Comparison of ENCODE assay signal across 20 cellular contexts in genomic region chr18:6561893-6562292, GRCh38.
DNase-seq lines count a peak whose midpoint lies in the region; TF ChIP-seq lines count a peak whose summit lies in the region.
"Had no signal": no experiment of that assay in that cellular context is flagged by ENCODE, and none has a peak within 500 bp of the region (broad histone marks: within the 10 kb centered on the region; RNA-seq: fewer than 3 reads in every experiment).

No MANE protein-coding gene starts in this region.

- H3K4me1 ChIP-seq in HEK293 (ENCODE audit: control insufficient read depth, insufficient read depth, low read length) (peaks cover 23% of the 10 kb centered on the region), hepatocyte (ENCODE audit: insufficient read depth) (peaks cover 34% of the 10 kb centered on the region), trophoblast cell (ENCODE audit: control insufficient read depth in 1 of 2, insufficient read depth in 2 of 2, low read length in 2 of 2) (peaks cover 18 to 27% of the 10 kb centered on the region in 2 experiments)
- H3K4me1 ChIP-seq: adrenal gland, sigmoid colon, tibial artery had no signal

- no peaks in the 10 kb centered on the region for H3K9me3 ChIP-seq in HEK293 (ENCODE audit: control insufficient read depth, insufficient read depth, low read depth, low read length)
- no peaks in the 10 kb centered on the region for H3K9me3 ChIP-seq in WERI-Rb-1 (ENCODE audit: severe bottlenecking)
- no peaks in the 10 kb centered on the region for H3K9me3 ChIP-seq in hepatocyte (ENCODE audit: low read depth)
- H3K9me3 ChIP-seq in trophoblast cell (ENCODE audit: insufficient read depth, low read depth, low read length): no peaks in the 10 kb centered on the region
- H3K9me3 ChIP-seq: adrenal gland, sigmoid colon, tibial artery had no signal

- CTCF ChIA-PET in HEK293 (lab: Yijun Ruan, JAX): interaction anchor here (0.6 to 0.7 kb wide), 2 partner anchors 15 to 711 kb away, joined by 3 to 4 read pairs; no protein-coding TSS in a partner anchor

- WGBS in hepatocyte (ENCODE audit: low lambda C conversion rate, missing lambda C conversion rate): 48% methylated on average over 7 of the region's 7 CpGs
- WGBS in trophoblast cell (ENCODE audit: extremely low coverage, insufficient coverage, insufficient read length): no CpG with 5 or more reads among the region's 7 CpGs

- no peak overlapping the region for H3K14ac ChIP-seq in trophoblast cell (ENCODE audit: low read length)

- no peaks in the 10 kb centered on the region for H3K9me2 ChIP-seq in hepatocyte (replicated peaks; ENCODE audit: insufficient read depth)

- no peak for TF ChIP-seq CTCF in HEK293 (tag by site-specific recombination; IDR thresholded peaks at IDR 0.05)
- TF ChIP-seq CTCF in WERI-Rb-1 (IDR thresholded peaks at IDR 0.05; ENCODE audit: low read depth, low read length): no peak
- no peak for TF ChIP-seq CTCF in hepatocyte (IDR thresholded peaks at IDR 0.05; ENCODE audit: poor library complexity)
- no peak for TF ChIP-seq CTCF in coronary artery (IDR thresholded peaks at IDR 0.05)

- H2AFZ ChIP-seq in hepatocyte (no peak overlapping the region), trophoblast cell (ENCODE audit: insufficient read depth, low read length, poor library complexity) (no peak overlapping the region)

- H2AK5ac ChIP-seq in trophoblast cell (ENCODE audit: low read length): no peak overlapping the region

- H4K8ac ChIP-seq in trophoblast cell (ENCODE audit: low read depth, low read length): no peak overlapping the region

- no peak overlapping the region for H3K23ac ChIP-seq in trophoblast cell (ENCODE audit: low read length)

- peak overlapping the region; percentile 28 for H2BK5ac ChIP-seq in trophoblast cell (ENCODE audit: low read depth, low read length, poor library complexity)

- H3K36me3 ChIP-seq in HEK293 (ENCODE audit: control insufficient read depth in 2 of 2, insufficient read depth in 1 of 2, low read length in 2 of 2) (no peaks in the 10 kb centered on the region), WERI-Rb-1 (no peaks in the 10 kb centered on the region), hepatocyte (replicated peaks; ENCODE audit: insufficient read depth, low read depth) (no peaks in the 10 kb centered on the region), trophoblast cell (ENCODE audit: control insufficient read depth in 1 of 2, insufficient read depth in 2 of 2, low read length in 2 of 2) (no peaks in the 10 kb centered on the region)
- H3K36me3 ChIP-seq: adrenal gland, sigmoid colon, tibial artery had no signal

- peak overlapping the region; percentile 14 for H2BK120ac ChIP-seq in trophoblast cell (ENCODE audit: insufficient read depth, low read length, poor library complexity)

- POLR2A ChIA-PET in HEK293 (lab: Yijun Ruan, JAX): interaction anchor here (0.6 kb wide), 1 partner anchor 427 kb away, joined by 3 read pairs; no protein-coding TSS in a partner anchor

- H3K79me2 ChIP-seq in hepatocyte (no peaks in the 10 kb centered on the region), trophoblast cell (ENCODE audit: control insufficient read depth, insufficient read depth, low read length, poor library complexity) (peaks cover 2% of the 10 kb centered on the region)

- H3K4me2 ChIP-seq in hepatocyte (peak overlapping the region; percentile 1), trophoblast cell (ENCODE audit: low read length) (no peak overlapping the region)

- H3K9ac ChIP-seq in trophoblast cell (ENCODE audit: low read length): no peak overlapping the region

- H4K20me1 ChIP-seq in hepatocyte (ENCODE audit: insufficient read depth, poor library complexity, severe bottlenecking): no peaks in the 10 kb centered on the region

- peak overlapping the region; percentile 53 for H3K18ac ChIP-seq in trophoblast cell (ENCODE audit: low read length)

- no peak overlapping the region for H3K4me3 ChIP-seq in HEK293 (ENCODE audit: low read depth, low read length)
- H3K4me3 ChIP-seq in WERI-Rb-1 (ENCODE audit: low read depth, low read length): no peak overlapping the region
- no peak overlapping the region for H3K4me3 ChIP-seq in hepatocyte
- no peak overlapping the region for H3K4me3 ChIP-seq in trophoblast cell (ENCODE audit: low read depth, low read length)
- no peak overlapping the region for H3K4me3 ChIP-seq in coronary artery
- H3K4me3 ChIP-seq: adrenal gland, sigmoid colon, tibial artery had no signal

- DNase-seq in WERI-Rb-1: no peak
- DNase-seq in hepatocyte (ENCODE audit: low spot score): peak; percentile 11
- DNase-seq in trophoblast cell: peak; percentile 91 to 97
- DNase-seq in iPS-NIHi7 (ENCODE audit: extremely low spot score): no peak
- DNase-seq in NK-92 treated with Interleukin-12 subunit alpha and Interleukin-12 subunit beta, amount 100 ng/mL, for 24 hours (lab: John Stamatoyannopoulos, UW): no peak
- no peak for DNase-seq in coronary artery (ENCODE audit: low spot score)
- DNase-seq in pons (ENCODE audit: low spot score): no peak
- DNase-seq: activated CD4-positive, alpha-beta T cell treated with anti-CD3 and anti-CD28 coated beads, Interleukin-2, amount 50 U/mL, for 4 hours; activated CD8-positive, alpha-beta memory T cell treated with anti-CD3 and anti-CD28 coated beads, Interleukin-2, amount 50 U/mL, for 48 hours; activated gamma-delta T cell; DND-41; effector CD4-positive, alpha-beta T cell; stimulated activated CD4-positive, alpha-beta T cell treated with anti-CD3 and anti-CD28 coated beads, Interleukin-1b, Interleukin-23, amount 100 ng/mL, for 48 hours; stimulated activated naive CD4-positive, alpha-beta T cell; T-helper 17 cell had no signal

- H3K79me1 ChIP-seq in trophoblast cell (ENCODE audit: low read length): peaks cover 27% of the 10 kb centered on the region

- H2BK12ac ChIP-seq in trophoblast cell (ENCODE audit: low read length): peak overlapping the region; percentile 63

- peak overlapping the region; percentile 37 for H4K91ac ChIP-seq in trophoblast cell (ENCODE audit: low read depth, low read length)

- H3K27me3 ChIP-seq in WERI-Rb-1 (ENCODE audit: insufficient read depth, low read depth, severe bottlenecking) (no peaks in the 10 kb centered on the region), hepatocyte (no peaks in the 10 kb centered on the region), trophoblast cell (ENCODE audit: insufficient read depth, low read length) (no peaks in the 10 kb centered on the region)
- H3K27me3 ChIP-seq: adrenal gland, sigmoid colon, tibial artery had no signal

- H3K27ac ChIP-seq in HEK293 (ENCODE audit: extremely low read depth, low read depth, low read length) (peak overlapping the region; percentile 79), WERI-Rb-1 (peak overlapping the region; percentile 62), hepatocyte (peak overlapping the region; percentile 3), trophoblast cell (ENCODE audit: low read depth, low read length) (peak overlapping the region; percentile 77), coronary artery (no peak overlapping the region)
- H3K27ac ChIP-seq: adrenal gland, sigmoid colon, tibial artery, VCaP had no signal

- no peak overlapping the region for H3K4ac ChIP-seq in trophoblast cell (ENCODE audit: low read depth, low read length)

- H4K12ac ChIP-seq in trophoblast cell (ENCODE audit: low read depth, low read length): no peak overlapping the region

TF ChIP-seq in HEK293, 187 proteins besides CTCF, POLR2A, EP300 and RAD21:
- TF ChIP-seq ZSCAN4 (tag by site-specific recombination; IDR thresholded peaks at IDR 0.05) (no peak), ZNF10 (tag by site-specific recombination; IDR thresholded peaks at IDR 0.05) (peak; percentile 71; the same call in 1 of the 2 replicates), TRIM28 (IDR thresholded peaks at IDR 0.05; ENCODE audit: borderline replicate concordance, low read length) (0 out of 2 replicates have a peak, but pooled peaks have one; percentile 38), ZIC2 (tag by site-specific recombination; IDR thresholded peaks at IDR 0.05) (no peak), ZNF580 (tag by site-specific recombination; IDR thresholded peaks at IDR 0.05) (peak; percentile 65)

Comparison
In these comparisons a context has a peak if more than half of its experiments do, and no peak if none do; other contexts are left out.
1. H3K27ac ChIP-seq: peak in HEK293 (single experiment), WERI-Rb-1 (single experiment), hepatocyte (single experiment) and trophoblast cell (single experiment); none in coronary artery (0 of 2).
2. DNase-seq: peak in hepatocyte (single experiment) and trophoblast cell (2 of 2); none in WERI-Rb-1 (single experiment), iPS-NIHi7 (single experiment), NK-92 treated with Interleukin-12 subunit alpha and Interleukin-12 subunit beta, amount 100 ng/mL, for 24 hours (single experiment), coronary artery (single experiment) and pons (single experiment).